In genomic region chr15:81524496-81524895, GRCh38 we compare ENCODE assay signal across 8 cellular contexts.
"Had no signal": no experiment of that assay in that cellular context is flagged by ENCODE, and none has a peak within 500 bp of the region (broad histone marks: within the 10 kb centered on the region; RNA-seq: fewer than 3 reads in every experiment).

No MANE protein-coding gene starts in this region.

- H3K36me3 ChIP-seq: WERI-Rb-1 had no signal

- H3K27ac ChIP-seq: VCaP, WERI-Rb-1 had no signal

- ATAC-seq: activated CD4-positive, alpha-beta T cell treated with anti-CD3 and anti-CD28 coated beads for 36 hours; activated CD4-positive, CD25-positive, alpha-beta regulatory T cell treated with anti-CD3 and anti-CD28 coated beads, Interleukin-2, amount 50 U/mL, for 24 hours; activated CD8-positive, alpha-beta memory T cell treated with anti-CD3 and anti-CD28 coated beads, Interleukin-2, amount 10 ng/mL, durations not matched to agents 7 days and 5 days; activated CD8-positive, alpha-beta T cell treated with anti-CD3 and anti-CD28 coated beads for 36 hours; activated CD8-positive, alpha-beta T cell treated with anti-CD3 and anti-CD28 coated beads, Interleukin-2, amount 10 ng/mL, durations not matched to agents 7 days and 5 days; T-helper 17 cell had no signal
